In genomic region chr17:50949128-50950001, GRCh38 we compare ENCODE assay signal across 9 cellular contexts.
DNase-seq lines count a peak whose midpoint lies in the region; FAIRE-seq and TF ChIP-seq lines count a peak whose summit lies in the region.
"Had no signal": no experiment of that assay in that cellular context is flagged by ENCODE, and none has a peak within 500 bp of the region (broad histone marks: within the 10 kb centered on the region; RNA-seq: fewer than 3 reads in every experiment).

No MANE protein-coding gene starts in this region.

- no peak for DNase-seq in AG04450 (ENCODE audit: low read depth, low spot score)
- no peak for DNase-seq in NT2/D1 (ENCODE audit: low read depth, low spot score)
- no peak for DNase-seq in esophagus muscularis mucosa (ENCODE audit: extremely low spot score)
- peak; percentile 83 for DNase-seq in osteoblast (ENCODE audit: insufficient read length, low spot score, missing footprints)
- DNase-seq in putamen (ENCODE audit: low spot score), result no peak
- DNase-seq in cerebellar nuclear complex (lab: John Stamatoyannopoulos, UW), result no peak
- no peak for DNase-seq in activated CD4-positive, CD25-positive, alpha-beta regulatory T cell treated with anti-CD3 and anti-CD28 coated beads, Interleukin-2, amount 50 U/mL, for 72 hours
- no peak for DNase-seq in D721Med (ENCODE audit: insufficient read length, low spot score)

- no peak for TF ChIP-seq EP300 in esophagus muscularis mucosa (IDR thresholded peaks at IDR 0.05)

- peak overlapping the region; percentile 80 for H3K27ac ChIP-seq in AG04450 (ENCODE audit: low read depth, low read length)
- peak overlapping the region; percentile 89 to 90 (median 90) for H3K27ac ChIP-seq in esophagus muscularis mucosa (replicated peaks in 1 of 4)
- H3K27ac ChIP-seq in osteoblast (ENCODE audit: low read depth, low read length), result peak overlapping the region; percentile 94
- H3K27ac ChIP-seq: SK-N-MC had no signal

- H3K9ac ChIP-seq in NT2/D1 (ENCODE audit: insufficient read length, low read depth), result peak overlapping the region; percentile 56

- WGBS in esophagus muscularis mucosa, result 53% methylated on average over 7 of the region's 22 CpGs

- CTCF ChIA-PET in AG04450 (lab: Charles Lee), result interaction anchor here (0.5 to 12.0 kb wide), 12 partner anchors 13 to 405 kb away, joined by 3 to 218 read pairs (median 4); no protein-coding TSS in a partner anchor

- peak overlapping the region; percentile 90 for H2AFZ ChIP-seq in osteoblast (ENCODE audit: low read length)

- H3K4me1 ChIP-seq in NT2/D1 (ENCODE audit: insufficient read depth, insufficient read length) (peaks cover 37% of the 10 kb centered on the region), esophagus muscularis mucosa (peaks cover 48 to 72% (median 67%) of the 10 kb centered on the region in 4 donors), osteoblast (ENCODE audit: insufficient read depth, low read length) (peaks cover 28% of the 10 kb centered on the region)

- H3K36me3 ChIP-seq in NT2/D1 (ENCODE audit: insufficient read depth, insufficient read length, low read length) (no peaks in the 10 kb centered on the region), esophagus muscularis mucosa (no peaks in the 10 kb centered on the region), osteoblast (ENCODE audit: insufficient read depth, low read length) (no peaks in the 10 kb centered on the region)

- intact Hi-C loops in esophagus muscularis mucosa (cut with DNase I), result loop anchor here (1.0 to 10.0 kb wide), 2 partner anchors 83 to 405 kb away; partner anchors contain the start of genes SPATA20 and TOB1

- FAIRE-seq in D721Med (lab: Jason Lieb, UNC), result no peak

- no peaks in the 10 kb centered on the region for H3K9me3 ChIP-seq in AG04450 (ENCODE audit: control insufficient read depth, insufficient read depth, low read length)
- no peaks in the 10 kb centered on the region for H3K9me3 ChIP-seq in NT2/D1 (ENCODE audit: insufficient read depth, low read length)
- H3K9me3 ChIP-seq in esophagus muscularis mucosa, result no peaks in the 10 kb centered on the region
- H3K9me3 ChIP-seq in osteoblast (ENCODE audit: low read depth, low read length), result no peaks in the 10 kb centered on the region

- no peak for TF ChIP-seq CTCF in AG04450 (IDR thresholded peaks at IDR 0.05; ENCODE audit: low read depth, low read length)
- no peak for TF ChIP-seq CTCF in esophagus muscularis mucosa (IDR thresholded peaks at IDR 0.05)
- TF ChIP-seq CTCF in osteoblast (IDR thresholded peaks at IDR 0.05; ENCODE audit: extremely low read depth, low read depth, low read length), result no peak
- no peak for TF ChIP-seq CTCF in D721Med (IDR thresholded peaks at IDR 0.05; ENCODE audit: insufficient read depth, missing control alignments)

- H4K20me1 ChIP-seq in osteoblast (ENCODE audit: insufficient read depth, low read length), result no peaks in the 10 kb centered on the region

- peak overlapping the region; percentile 76 for H3K4me2 ChIP-seq in osteoblast (ENCODE audit: insufficient read depth, low read length)

- no peak for TF ChIP-seq POLR2A in esophagus muscularis mucosa (IDR thresholded peaks at IDR 0.05; ENCODE audit: low read depth)

- POLR2A ChIA-PET in AG04450 (lab: Yijun Ruan, JAX), result interaction anchor here (5.0 kb wide), 1 partner anchor 83 kb away, joined by 68 read pairs; the partner anchor contains the start of gene TOB1

- H3K4me3 ChIP-seq in AG04450 (ENCODE audit: low read depth, low read length) (no peak overlapping the region), NT2/D1 (ENCODE audit: insufficient read length, low read depth) (peak overlapping the region; percentile 3), esophagus muscularis mucosa (no peak overlapping the region), osteoblast (ENCODE audit: insufficient read depth, low read length) (no peak overlapping the region)
- H3K4me3 ChIP-seq: SK-N-MC had no signal

- H3K27me3 ChIP-seq in AG04450 (ENCODE audit: control insufficient read depth, insufficient read depth, low read length) (no peaks in the 10 kb centered on the region), NT2/D1 (ENCODE audit: insufficient read depth, insufficient read length) (peaks cover 39% of the 10 kb centered on the region), esophagus muscularis mucosa (no peaks in the 10 kb centered on the region), osteoblast (ENCODE audit: insufficient read depth, low read length) (no peaks in the 10 kb centered on the region)

- H3K79me2 ChIP-seq in osteoblast (ENCODE audit: insufficient read depth, low read length), result no peaks in the 10 kb centered on the region
